Comparison of ENCODE assay signal across 8 cellular contexts in genomic region chr11:18115360-18116127, GRCh38. TPM values are rescaled to one million over a fixed set of nuclear protein-coding genes. Genes with fewer than 3 reads are reported as not detected.
DNase-seq lines count a peak whose midpoint lies in the region; ATAC-seq and TF ChIP-seq lines count a peak whose summit lies in the region.

No MANE protein-coding gene starts in this region.

- H3K4me1 Mint-ChIP-seq in activated B cell treated with CpG ODN at 0.5 μM for 24 hours, result peaks cover 4% of the 10 kb centered on the region

- in situ Hi-C loops in ACHN (cut with HindIII; ENCODE audit: low pct_ligation_motif_present, low pct_unique_long_range_greater_than_20kb, low sequenced_read_pairs), result no loop called here

- CTCF ChIA-PET in activated B cell treated with CpG ODN at 0.5 μM for 24 hours (lab: Charles Lee), result interaction anchor here (0.6 to 2.3 kb wide), 25 partner anchors 10 to 687 kb away, joined by 3 to 34 read pairs (median 4); partner anchors contain the start of genes LDHA and SAAL1

- ATAC-seq in GM18508 (IDR thresholded peaks at IDR 0.05; ENCODE audit: insufficient read depth, unreplicated experiment), result peak; percentile 77
- peak; percentile 86 for ATAC-seq in HG03135 (IDR thresholded peaks at IDR 0.05; ENCODE audit: unreplicated experiment)
- ATAC-seq in activated B cell treated with CpG ODN at 0.5 μM for 24 hours (ENCODE audit: low read depth), result peak; percentile 93

- intact Hi-C loops in activated B cell treated with CpG ODN at 0.5 μM for 24 hours (cut with micrococcal nuclease), result loop anchor here (1.0 to 5.0 kb wide), 6 partner anchors 425 to 1437 kb away; no protein-coding TSS in a partner anchor

- H3K9me3 Mint-ChIP-seq in activated B cell treated with CpG ODN at 0.5 μM for 24 hours, result no peaks in the 10 kb centered on the region

- peak; percentile 61 for DNase-seq in ACHN
- peak; percentile 84 for DNase-seq in NCI-H2196 (lab: John Stamatoyannopoulos, UW; ENCODE audit: unreplicated experiment)
- peak; percentile 36 for DNase-seq in activated B cell treated with CpG ODN at 0.5 μM for 24 hours
- peak in 51 of 61 donors; percentile 1 to 67 (median 24) for DNase-seq in caudate nucleus (lab: John Stamatoyannopoulos, UW)
- peak; percentile 82 for DNase-seq in left kidney (ENCODE audit: low read depth, low spot score)
- DNase-seq in stimulated activated CD4-positive, alpha-beta T cell treated with anti-CD3 and anti-CD28 coated beads, Interleukin-4, amount 100 ng/mL, for 4 hours, result peak; percentile 48 to 56

- no peaks in the 10 kb centered on the region for H3K36me3 Mint-ChIP-seq in activated B cell treated with CpG ODN at 0.5 μM for 24 hours (ENCODE audit: low read depth)

- peaks cover 14% of the 10 kb centered on the region for H3K27me3 Mint-ChIP-seq in activated B cell treated with CpG ODN at 0.5 μM for 24 hours

- peak; percentile 64 for TF ChIP-seq CTCF in activated B cell treated with CpG ODN at 0.5 μM for 24 hours (IDR thresholded peaks at IDR 0.05)

- POLR2A ChIA-PET in activated B cell treated with CpG ODN at 0.5 μM for 24 hours (lab: Charles Lee), result interaction anchor here (0.7 to 1.7 kb wide), 3 partner anchors 10 to 472 kb away, joined by 3 to 6 read pairs (median 4); partner anchors contain the start of genes LDHA and SAAL1

- H3K4me3 Mint-ChIP-seq in activated B cell treated with CpG ODN at 0.5 μM for 24 hours, result no peak overlapping the region

- no peak overlapping the region for H3K27ac Mint-ChIP-seq in activated B cell treated with CpG ODN at 0.5 μM for 24 hours

- H3K27ac ChIP-seq in caudate nucleus (ENCODE audit: low read depth, low read length), result no peak overlapping the region

RNA-seq across cellular contexts. Expression of gene SAAL1, which starts 9.7 kb away (rescaled TPM):
- 34.4 and 39.7 TPM in 2 replicates for total RNA-seq in activated B cell treated with CpG ODN at 0.5 μM for 24 hours

RNA-seq across cellular contexts. Expression of gene MRGPRX3, which starts 16.8 kb away (rescaled TPM):
- total RNA-seq in activated B cell treated with CpG ODN at 0.5 μM for 24 hours, result not detected in 2 replicates

RNA-seq across cellular contexts. Expression of gene MRGPRX4, which starts 57.1 kb away (rescaled TPM):
- total RNA-seq in activated B cell treated with CpG ODN at 0.5 μM for 24 hours, result not detected in 2 replicates

Comparison
In these comparisons a context has a peak if more than half of its experiments do, and no peak if none do; other contexts are left out.
1. DNase-seq: peak in every context shown above with its lines; median percentile 84 in NCI-H2196; 82 in left kidney; 61 in ACHN; 52 in stimulated activated CD4-positive, alpha-beta T cell treated with anti-CD3 and anti-CD28 coated beads, Interleukin-4, amount 100 ng/mL, for 4 hours; 36 in activated B cell treated with CpG ODN at 0.5 μM for 24 hours; 24 in caudate nucleus.